ENCODE assay signal across 17 cellular contexts in genomic region chr16:28308794-28309535, GRCh38. TPM values are rescaled to one million over a fixed set of nuclear protein-coding genes. Genes with fewer than 3 reads are reported as not detected.
A peak's percentile ranks its signal among the peaks of the same experiment; 100 is the strongest.
DNase-seq lines count a peak whose midpoint lies in the region; ATAC-seq and TF ChIP-seq lines count a peak whose summit lies in the region.
"Had no signal": no experiment of that assay in that cellular context is flagged by ENCODE, and none has a peak within 500 bp of the region (broad histone marks: within the 10 kb centered on the region; RNA-seq: fewer than 3 reads in every experiment).

No MANE protein-coding gene starts in this region.

- H3K27me3 Mint-ChIP-seq in CD4-positive, CD25-positive, alpha-beta regulatory T cell = no peaks in the 10 kb centered on the region
- H3K27me3 Mint-ChIP-seq in activated T-helper 1 cell treated with anti-CD3 and anti-CD28 coated beads, Interleukin-12 subunit alpha, Interleukin-12 subunit beta, Interleukin-2, Interleukin-4 antibody, amounts not matched to agents 30 ng/mL and 10 ng/mL and 1 ng/mL, durations not matched to agents 14 hours and 24 hours and 36 hours (ENCODE audit: insufficient read depth) = peaks cover 2% of the 10 kb centered on the region
- H3K27me3 Mint-ChIP-seq in memory B cell = peaks cover 1% of the 10 kb centered on the region

- H3K27ac Mint-ChIP-seq in CD4-positive, CD25-positive, alpha-beta regulatory T cell = peak overlapping the region; percentile 97 to 99 (median 98)
- H3K27ac Mint-ChIP-seq in activated T-helper 1 cell treated with anti-CD3 and anti-CD28 coated beads, Interleukin-12 subunit alpha, Interleukin-12 subunit beta, Interleukin-2, Interleukin-4 antibody, amounts not matched to agents 30 ng/mL and 10 ng/mL and 1 ng/mL, durations not matched to agents 14 hours and 24 hours and 36 hours = peak overlapping the region; percentile 72
- peak overlapping the region; percentile 50 for H3K27ac Mint-ChIP-seq in memory B cell
- H3K27ac Mint-ChIP-seq: GM23338, neural progenitor cell had no signal

- peak overlapping the region; percentile 25; the same call in 1 of the 2 replicates for H3K9ac ChIP-seq in BLaER1
- H3K9ac ChIP-seq: neural progenitor cell had no signal

- H3K27me3 ChIP-seq in BLaER1 = no peaks in the 10 kb centered on the region
- no peaks in the 10 kb centered on the region for H3K27me3 ChIP-seq in CD4-positive, CD25-positive, alpha-beta regulatory T cell (ENCODE audit: control insufficient read depth, insufficient read depth, low read length)
- peaks cover 3% of the 10 kb centered on the region for H3K27me3 ChIP-seq in suprapubic skin
- H3K27me3 ChIP-seq: neural progenitor cell, testis had no signal

- intact Hi-C loops in activated T-helper 1 cell treated with anti-CD3 and anti-CD28 coated beads, Interleukin-12 subunit alpha, Interleukin-12 subunit beta, Interleukin-2, Interleukin-4 antibody, amounts not matched to agents 30 ng/mL and 10 ng/mL and 1 ng/mL, durations not matched to agents 14 hours and 24 hours and 36 hours (cut with micrococcal nuclease) = no loop called here

- H3K9me3 Mint-ChIP-seq in CD4-positive, CD25-positive, alpha-beta regulatory T cell = peaks cover 0 to 2% (median 0%) of the 10 kb centered on the region in 7 donors
- H3K9me3 Mint-ChIP-seq in activated T-helper 1 cell treated with anti-CD3 and anti-CD28 coated beads, Interleukin-12 subunit alpha, Interleukin-12 subunit beta, Interleukin-2, Interleukin-4 antibody, amounts not matched to agents 30 ng/mL and 10 ng/mL and 1 ng/mL, durations not matched to agents 14 hours and 24 hours and 36 hours = no peaks in the 10 kb centered on the region
- H3K9me3 Mint-ChIP-seq in memory B cell = no peaks in the 10 kb centered on the region
- H3K9me3 Mint-ChIP-seq: GM23338, neural progenitor cell had no signal

- peak overlapping the region; percentile 86 for H3K4me2 ChIP-seq in BLaER1
- H3K4me2 ChIP-seq: GM23338, neural progenitor cell had no signal

- peaks cover 49% of the 10 kb centered on the region for H3K36me3 ChIP-seq in BLaER1
- peaks cover 2% of the 10 kb centered on the region for H3K36me3 ChIP-seq in CD4-positive, CD25-positive, alpha-beta regulatory T cell (ENCODE audit: control insufficient read depth, insufficient read depth, low read length)
- H3K36me3 ChIP-seq in suprapubic skin = no peaks in the 10 kb centered on the region
- H3K36me3 ChIP-seq: neural progenitor cell had no signal

- peaks cover 12 to 78% (median 32%) of the 10 kb centered on the region in 4 donors for H3K4me1 Mint-ChIP-seq in CD4-positive, CD25-positive, alpha-beta regulatory T cell
- H3K4me1 Mint-ChIP-seq in activated T-helper 1 cell treated with anti-CD3 and anti-CD28 coated beads, Interleukin-12 subunit alpha, Interleukin-12 subunit beta, Interleukin-2, Interleukin-4 antibody, amounts not matched to agents 30 ng/mL and 10 ng/mL and 1 ng/mL, durations not matched to agents 14 hours and 24 hours and 36 hours (ENCODE audit: low read depth) = peaks cover 24% of the 10 kb centered on the region
- H3K4me1 Mint-ChIP-seq in memory B cell = peaks cover 11% of the 10 kb centered on the region
- H3K4me1 Mint-ChIP-seq: GM23338, neural progenitor cell had no signal

- DNase-seq in CD4-positive, CD25-positive, alpha-beta regulatory T cell = peak in 1 of 3 donors; percentile 36
- no peak for DNase-seq in activated T-helper 1 cell treated with anti-CD3 and anti-CD28 coated beads, Interleukin-12 subunit alpha, Interleukin-12 subunit beta, Interleukin-2, Interleukin-4 antibody, amounts not matched to agents 30 ng/mL and 10 ng/mL and 1 ng/mL, durations not matched to agents 14 hours and 24 hours and 36 hours (ENCODE audit: low spot score)
- DNase-seq in memory B cell (ENCODE audit: low spot score in 2 of 2) = no peak
- no peak for DNase-seq in DMS 273 (lab: John Stamatoyannopoulos, UW; ENCODE audit: unreplicated experiment)
- DNase-seq in NCI-H1694 treated with DMSO at 0.1 percent for 48 hours (lab: John Stamatoyannopoulos, UW) = no peak
- no peak for DNase-seq in suprapubic skin (ENCODE audit: low spot score in 2 of 2)
- DNase-seq: amniotic stem cell, foreskin melanocyte, NCI-H1694, retina, testis had no signal

- H4K20me1 ChIP-seq in BLaER1 = peaks cover 62% of the 10 kb centered on the region

- WGBS in suprapubic skin = 90% methylated on average over 11 of the region's 14 CpGs

- no peak overlapping the region for H3K4me3 ChIP-seq in BLaER1
- no peak overlapping the region for H3K4me3 ChIP-seq in CD4-positive, CD25-positive, alpha-beta regulatory T cell (ENCODE audit: low read depth, low read length)
- H3K4me3 ChIP-seq in suprapubic skin = no peak overlapping the region
- H3K4me3 ChIP-seq: GM12878, GM23338, neural progenitor cell, testis had no signal

- H3K27ac ChIP-seq in BLaER1 (peak overlapping the region; percentile 80), suprapubic skin (no peak overlapping the region)
- peak overlapping the region; percentile 80 for H3K27ac ChIP-seq in CD4-positive, CD25-positive, alpha-beta regulatory T cell (ENCODE audit: insufficient read depth, low read length, poor library complexity, severe bottlenecking)
- H3K27ac ChIP-seq: neural progenitor cell, testis had no signal

- ATAC-seq in CD4-positive, CD25-positive, alpha-beta regulatory T cell (ENCODE audit: low read depth in 2 of 2) = no peak
- ATAC-seq in memory B cell (ENCODE audit: low read depth) = no peak
- ATAC-seq: GM23338 had no signal

- peak overlapping the region in 3 of 4 donors; percentile 52 to 81 (median 61) for H3K4me3 Mint-ChIP-seq in CD4-positive, CD25-positive, alpha-beta regulatory T cell
- H3K4me3 Mint-ChIP-seq in activated T-helper 1 cell treated with anti-CD3 and anti-CD28 coated beads, Interleukin-12 subunit alpha, Interleukin-12 subunit beta, Interleukin-2, Interleukin-4 antibody, amounts not matched to agents 30 ng/mL and 10 ng/mL and 1 ng/mL, durations not matched to agents 14 hours and 24 hours and 36 hours = no peak overlapping the region
- H3K4me3 Mint-ChIP-seq in memory B cell = peak overlapping the region; percentile 21
- H3K4me3 Mint-ChIP-seq: GM23338, neural progenitor cell had no signal

- H3K4me1 ChIP-seq in BLaER1 (peaks cover 52% of the 10 kb centered on the region), suprapubic skin (no peaks in the 10 kb centered on the region)
- H3K4me1 ChIP-seq in CD4-positive, CD25-positive, alpha-beta regulatory T cell (ENCODE audit: control insufficient read depth, insufficient read depth, low read length, poor library complexity, severe bottlenecking) = peaks cover 48% of the 10 kb centered on the region
- H3K4me1 ChIP-seq: neural progenitor cell had no signal

- TF ChIP-seq EP300 in suprapubic skin (IDR thresholded peaks at IDR 0.05) = no peak

- no peaks in the 10 kb centered on the region for H3K9me3 ChIP-seq in BLaER1
- no peaks in the 10 kb centered on the region for H3K9me3 ChIP-seq in CD4-positive, CD25-positive, alpha-beta regulatory T cell (ENCODE audit: control insufficient read depth in 2 of 2, low read length in 2 of 2)
- no peaks in the 10 kb centered on the region for H3K9me3 ChIP-seq in suprapubic skin
- H3K9me3 ChIP-seq: testis had no signal

- no peak for TF ChIP-seq POLR2A in suprapubic skin (IDR thresholded peaks at IDR 0.05)

- peaks cover 21% of the 10 kb centered on the region for H3K36me3 Mint-ChIP-seq in CD4-positive, CD25-positive, alpha-beta regulatory T cell
- H3K36me3 Mint-ChIP-seq in activated T-helper 1 cell treated with anti-CD3 and anti-CD28 coated beads, Interleukin-12 subunit alpha, Interleukin-12 subunit beta, Interleukin-2, Interleukin-4 antibody, amounts not matched to agents 30 ng/mL and 10 ng/mL and 1 ng/mL, durations not matched to agents 14 hours and 24 hours and 36 hours (ENCODE audit: low read depth) = peaks cover 1% of the 10 kb centered on the region
- H3K36me3 Mint-ChIP-seq in memory B cell = no peaks in the 10 kb centered on the region

- no peak for TF ChIP-seq CTCF in suprapubic skin (IDR thresholded peaks at IDR 0.05)

RNA-seq across cellular contexts. Expression of gene SBK1, which starts 16.6 kb away (rescaled TPM):
- total RNA-seq in CD4-positive, CD25-positive, alpha-beta regulatory T cell = 20.2 TPM
- 1 to 10 TPM; 2.0 to 4.9 (median 3.1) TPM for polyA plus RNA-seq in CD4-positive, CD25-positive, alpha-beta regulatory T cell
- 0.73 and 0.80 TPM in 2 replicates for total RNA-seq in activated T-helper 1 cell treated with anti-CD3 and anti-CD28 coated beads, Interleukin-12 subunit alpha, Interleukin-12 subunit beta, Interleukin-2, Interleukin-4 antibody, amounts not matched to agents 30 ng/mL and 10 ng/mL and 1 ng/mL, durations not matched to agents 14 hours and 24 hours and 36 hours
- 1 to 10 TPM in 3 of 4 donors, under 1 TPM in 1; 0.49 to 2.7 (median 2.2) TPM for total RNA-seq in suprapubic skin
- total RNA-seq: lung microvascular endothelial cell had no signal

RNA-seq across cellular contexts. Expression of gene NPIPB6, which starts 54.3 kb away (rescaled TPM):
- 3.0 TPM for total RNA-seq in CD4-positive, CD25-positive, alpha-beta regulatory T cell
- under 1 TPM in 2 of 4 donors, not detected in 2; 0.13 to 0.42 TPM for polyA plus RNA-seq in CD4-positive, CD25-positive, alpha-beta regulatory T cell
- total RNA-seq in activated T-helper 1 cell treated with anti-CD3 and anti-CD28 coated beads, Interleukin-12 subunit alpha, Interleukin-12 subunit beta, Interleukin-2, Interleukin-4 antibody, amounts not matched to agents 30 ng/mL and 10 ng/mL and 1 ng/mL, durations not matched to agents 14 hours and 24 hours and 36 hours = 2.6 and 4.1 TPM in 2 replicates
- 10 to 100 TPM in 1 of 4 donors, 1 to 10 TPM in 1, under 1 TPM in 2; 0.45 to 30.7 (median 1.5) TPM for total RNA-seq in suprapubic skin
- total RNA-seq: lung microvascular endothelial cell had no signal
- polyA plus RNA-seq: endothelial cell of umbilical vein had no signal
